1 cellular context compared by ENCODE assay signal in the genomic region with DNA sequence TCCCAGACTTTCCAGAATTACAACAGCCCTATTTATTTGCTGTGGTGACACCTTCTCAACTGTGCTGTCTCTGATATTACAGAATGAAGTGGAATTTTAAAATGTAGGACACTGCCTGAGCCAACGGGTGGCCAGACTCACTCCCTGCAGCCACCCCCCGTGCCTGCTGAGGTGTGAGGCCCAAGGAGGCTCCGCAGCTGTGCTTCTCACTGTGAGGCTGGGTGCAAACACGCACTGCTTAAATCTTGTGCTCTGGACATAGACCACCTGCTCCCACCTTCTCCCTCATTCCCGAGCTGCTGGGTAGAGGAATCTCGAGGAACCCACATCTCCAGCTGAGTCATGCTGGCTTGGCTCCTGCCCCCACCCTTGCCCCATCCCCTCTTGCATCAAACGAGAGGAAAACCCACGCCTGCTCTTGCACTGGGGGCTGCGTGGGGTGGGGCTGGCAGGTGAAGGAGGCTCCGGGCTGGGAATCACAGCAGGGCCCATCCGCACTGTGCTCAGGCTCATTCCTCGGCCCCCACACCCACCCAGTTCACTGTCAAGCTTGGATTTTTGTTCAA.
TF ChIP-seq lines count a peak whose summit lies in the region.

No MANE protein-coding gene starts in this region.

TF ChIP-seq in IMR-90, 13 proteins besides CTCF, POLR2A, EP300 and RAD21:
- peak; percentile 17; the same call in 1 of the 2 replicates for TF ChIP-seq CEBPB (IDR thresholded peaks at IDR 0.05; ENCODE audit: low read depth, low read length)
- TF ChIP-seq, protein P1, sequence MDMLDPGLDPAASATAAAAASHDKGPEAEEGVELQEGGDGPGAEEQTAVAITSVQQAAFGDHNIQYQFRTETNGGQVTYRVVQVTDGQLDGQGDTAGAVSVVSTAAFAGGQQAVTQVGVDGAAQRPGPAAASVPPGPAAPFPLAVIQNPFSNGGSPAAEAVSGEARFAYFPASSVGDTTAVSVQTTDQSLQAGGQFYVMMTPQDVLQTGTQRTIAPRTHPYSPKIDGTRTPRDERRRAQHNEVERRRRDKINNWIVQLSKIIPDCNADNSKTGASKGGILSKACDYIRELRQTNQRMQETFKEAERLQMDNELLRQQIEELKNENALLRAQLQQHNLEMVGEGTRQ (IDR thresholded peaks at IDR 0.05; ENCODE audit: low read depth, low read length) = no peak
- TF ChIP-seq RFX5 (IDR thresholded peaks at IDR 0.05; ENCODE audit: low read depth, low read length) = no peak
- TF ChIP-seq MAFK (IDR thresholded peaks at IDR 0.05; ENCODE audit: low read depth, low read length) = no peak
- TF ChIP-seq NFE2L2 (IDR thresholded peaks at IDR 0.05; ENCODE audit: low read depth, low read length) = peak; percentile 33; the same call in 1 of the 2 replicates
- no peak for TF ChIP-seq FOS (IDR thresholded peaks at IDR 0.05; ENCODE audit: low read depth, low read length)
- TF ChIP-seq MXI1 (IDR thresholded peaks at IDR 0.05; ENCODE audit: borderline replicate concordance, low read depth, low read length) = no peak
- no peak for TF ChIP-seq RCOR1 (IDR thresholded peaks at IDR 0.05; ENCODE audit: insufficient replicate concordance, low read length)
- no peak for TF ChIP-seq CHD1 (IDR thresholded peaks at IDR 0.05; ENCODE audit: low read depth, low read length)
- peak; percentile 72; the same call in 1 of the 2 replicates for TF ChIP-seq MAZ (IDR thresholded peaks at IDR 0.05; ENCODE audit: borderline replicate concordance, low read depth, low read length)
- TF ChIP-seq, protein P2, sequence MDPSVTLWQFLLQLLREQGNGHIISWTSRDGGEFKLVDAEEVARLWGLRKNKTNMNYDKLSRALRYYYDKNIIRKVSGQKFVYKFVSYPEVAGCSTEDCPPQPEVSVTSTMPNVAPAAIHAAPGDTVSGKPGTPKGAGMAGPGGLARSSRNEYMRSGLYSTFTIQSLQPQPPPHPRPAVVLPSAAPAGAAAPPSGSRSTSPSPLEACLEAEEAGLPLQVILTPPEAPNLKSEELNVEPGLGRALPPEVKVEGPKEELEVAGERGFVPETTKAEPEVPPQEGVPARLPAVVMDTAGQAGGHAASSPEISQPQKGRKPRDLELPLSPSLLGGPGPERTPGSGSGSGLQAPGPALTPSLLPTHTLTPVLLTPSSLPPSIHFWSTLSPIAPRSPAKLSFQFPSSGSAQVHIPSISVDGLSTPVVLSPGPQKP (IDR thresholded peaks at IDR 0.05; ENCODE audit: borderline replicate concordance, low read depth, low read length) = no peak
- no peak for TF ChIP-seq SMC3 (IDR thresholded peaks at IDR 0.05; ENCODE audit: low read depth, low read length)
- TF ChIP-seq BHLHE40 (IDR thresholded peaks at IDR 0.05; ENCODE audit: low read depth, low read length) = no peak
